Comparison of ENCODE assay signal across 1 cellular context in the genomic region with DNA sequence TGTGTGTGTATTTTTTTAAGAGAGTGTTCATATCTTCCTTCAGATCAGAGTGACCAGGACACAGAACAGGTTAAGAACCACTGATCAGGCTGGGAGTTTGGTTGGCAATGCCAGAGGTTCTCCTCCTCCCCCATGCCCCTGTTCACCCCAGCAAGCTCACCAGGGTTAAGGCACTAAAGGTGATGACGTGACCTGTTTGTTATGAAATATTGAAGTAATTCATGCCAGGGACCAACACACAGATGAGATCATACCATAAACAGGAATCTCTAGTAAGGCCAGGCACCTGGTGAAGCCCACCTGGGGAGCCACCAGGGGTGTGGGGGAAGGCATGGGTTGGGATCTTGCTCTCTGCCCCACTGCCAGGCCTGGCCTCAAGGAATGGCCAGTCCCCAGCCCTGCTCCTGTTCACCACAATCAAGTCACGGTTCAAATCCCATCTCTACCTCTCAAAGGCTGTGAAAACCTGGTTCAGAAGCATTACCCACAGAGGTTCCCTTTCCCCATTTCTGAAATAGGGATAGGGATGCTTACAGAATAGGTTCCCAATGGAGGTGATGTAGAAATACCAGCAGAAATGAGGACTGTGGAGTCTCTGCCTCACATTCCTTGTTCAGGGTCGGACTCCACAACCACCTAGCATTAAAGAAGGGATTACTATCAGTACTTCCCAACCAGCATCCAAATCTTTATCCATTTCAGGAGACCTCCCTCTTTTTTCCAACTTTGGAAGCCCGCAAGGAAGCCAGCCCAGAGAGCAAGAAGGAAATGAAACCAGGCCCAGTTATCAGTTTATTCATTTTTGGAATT.
TF ChIP-seq lines count a peak whose summit lies in the region.

No MANE protein-coding gene starts in this region.

TF ChIP-seq in liver, 16 proteins besides CTCF, POLR2A, EP300 and RAD21 (continued from another document):
- TF ChIP-seq REST (IDR thresholded peaks at IDR 0.05) (no peak), NR2F2 (IDR thresholded peaks at IDR 0.05) (no peak), SP1 (IDR thresholded peaks at IDR 0.05) (no peak), HNF4A (conservative IDR thresholded peaks at IDR 0.05) (no peak), EGR1 (IDR thresholded peaks at IDR 0.05; ENCODE audit: low read depth in 2 of 2) (no peak)
TF ChIP-seq in liver: peak in this region for 0.
